18 cellular contexts compared by ENCODE assay signal in the genomic region with DNA sequence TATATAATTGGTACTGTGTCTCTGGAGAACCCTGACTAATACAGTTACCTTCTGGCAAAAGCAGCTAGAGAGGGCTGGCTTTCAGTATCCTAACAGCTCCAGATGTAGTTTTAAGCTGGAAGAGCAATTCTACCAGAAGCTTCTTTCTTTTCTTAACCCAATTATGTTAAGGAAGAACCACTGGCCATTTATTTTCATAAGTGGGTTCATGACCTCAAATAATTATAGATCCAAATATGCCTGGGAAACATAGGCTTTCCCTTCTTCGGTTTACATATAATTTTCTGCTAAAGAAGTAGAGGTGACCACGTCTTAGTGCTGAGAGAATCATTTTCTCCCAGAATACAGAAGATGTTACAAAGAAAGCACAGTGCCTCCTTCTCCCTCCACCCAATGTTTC.
"Had no signal": no experiment of that assay in that cellular context is flagged by ENCODE, and none has a peak within 500 bp of the region (broad histone marks: within the 10 kb centered on the region; RNA-seq: fewer than 3 reads in every experiment).

No MANE protein-coding gene starts in this region.

- ATAC-seq: activated CD8-positive, alpha-beta T cell treated with anti-CD3 and anti-CD28 coated beads, Interleukin-2, amount 10 ng/mL, durations not matched to agents 7 days and 5 days; left lobe of liver had no signal

- H3K27ac Mint-ChIP-seq: activated CD4-positive, alpha-beta T cell treated with anti-CD3 and anti-CD28 coated beads, Interleukin-2, amount 10 ng/mL, durations not matched to agents 7 days and 5 days; activated CD8-positive, alpha-beta T cell treated with anti-CD3 and anti-CD28 coated beads, Interleukin-2, amount 10 ng/mL, durations not matched to agents 7 days and 5 days; activated T-cell treated with anti-CD3 and anti-CD28 coated beads, Interleukin-2, amount 50 U/mL, for 24 hours; mesothelial cell of epicardium; nephron progenitor cell; progenitor cell of endocrine pancreas had no signal

- H3K27me3 Mint-ChIP-seq: activated CD4-positive, alpha-beta T cell treated with anti-CD3 and anti-CD28 coated beads, Interleukin-2, amount 10 ng/mL, durations not matched to agents 7 days and 5 days; activated T-cell treated with anti-CD3 and anti-CD28 coated beads, Interleukin-2, amount 50 U/mL, for 24 hours; progenitor cell of endocrine pancreas had no signal

- H3K4me3 Mint-ChIP-seq: activated CD4-positive, alpha-beta T cell treated with anti-CD3 and anti-CD28 coated beads, Interleukin-2, amount 10 ng/mL, durations not matched to agents 7 days and 5 days; activated CD8-positive, alpha-beta T cell treated with anti-CD3 and anti-CD28 coated beads, Interleukin-2, amount 10 ng/mL, durations not matched to agents 7 days and 5 days; activated T-cell treated with anti-CD3 and anti-CD28 coated beads, Interleukin-2, amount 50 U/mL, for 24 hours; mesothelial cell of epicardium; nephron progenitor cell had no signal

- H3K4me3 ChIP-seq: lung had no signal

- H3K9me3 Mint-ChIP-seq: activated CD4-positive, alpha-beta T cell treated with anti-CD3 and anti-CD28 coated beads, Interleukin-2, amount 10 ng/mL, durations not matched to agents 7 days and 5 days had no signal

- H3K4me1 Mint-ChIP-seq: activated CD4-positive, alpha-beta T cell treated with anti-CD3 and anti-CD28 coated beads, Interleukin-2, amount 10 ng/mL, durations not matched to agents 7 days and 5 days had no signal

- DNase-seq: activated CD4-positive, alpha-beta T cell treated with anti-CD3 and anti-CD28 coated beads, Interleukin-2, amount 10 ng/mL, durations not matched to agents 7 days and 5 days; activated CD8-positive, alpha-beta T cell treated with anti-CD3 and anti-CD28 coated beads, Interleukin-2, amount 10 ng/mL, durations not matched to agents 7 days and 5 days; activated naive CD4-positive, alpha-beta T cell treated with anti-CD3 and anti-CD28 coated beads, Interleukin-2, amount 50 U/mL, for 16 hours; activated T-cell treated with anti-CD3 and anti-CD28 coated beads, Interleukin-2, amount 50 U/mL, for 24 hours; foreskin melanocyte; kidney; nephron progenitor cell; occipital lobe; stimulated activated CD4-positive, alpha-beta T cell treated with anti-CD3 and anti-CD28 coated beads, Interleukin-12 subunit alpha, Interleukin-12 subunit beta, amount 100 ng/mL, for 4 hours; stimulated activated CD4-positive, alpha-beta T cell treated with anti-CD3 and anti-CD28 coated beads, Interleukin-1b, Interleukin-23, amount 100 ng/mL, for 48 hours; stimulated activated CD8-positive, alpha-beta memory T cell treated with anti-CD3 and anti-CD28 coated beads, Interleukin-4, amount 100 ng/mL, for 48 hours; stimulated activated naive CD4-positive, alpha-beta T cell; T-helper 9 cell had no signal

- H3K36me3 Mint-ChIP-seq: mesothelial cell of epicardium had no signal

- H3K27ac ChIP-seq: epithelial cell of prostate had no signal
